Comparison of ENCODE assay signal across 25 cellular contexts in genomic region chr4:61762722-61763627, GRCh38.
"Had no signal": no experiment of that assay in that cellular context is flagged by ENCODE, and none has a peak within 500 bp of the region (broad histone marks: within the 10 kb centered on the region; RNA-seq: fewer than 3 reads in every experiment).

No MANE protein-coding gene starts in this region.

- H3K27ac ChIP-seq: dorsolateral prefrontal cortex, epithelial cell of prostate, gastroesophageal sphincter, heart right ventricle, lower lobe of right lung, prostate gland, sigmoid colon, stomach, testis, tibial artery had no signal

- H3K4me3 ChIP-seq: dorsolateral prefrontal cortex, gastroesophageal sphincter, heart right ventricle, lower lobe of right lung, prostate gland, sigmoid colon, stomach, testis, tibial artery had no signal

- H3K36me3 ChIP-seq: gastroesophageal sphincter, heart right ventricle, lower lobe of right lung, prostate gland, sigmoid colon, stomach had no signal

- H3K4me1 Mint-ChIP-seq: naive thymus-derived CD8-positive, alpha-beta T cell; stimulated activated effector memory CD8-positive, alpha-beta T cell treated with anti-CD3 and anti-CD28 coated beads, Interleukin-12 subunit alpha, Interleukin-12 subunit beta, amount 100 ng/mL, for 72 hours had no signal

- H3K27me3 Mint-ChIP-seq: naive thymus-derived CD8-positive, alpha-beta T cell; type B pancreatic cell had no signal

- H3K4me1 ChIP-seq: gastroesophageal sphincter, heart right ventricle, lower lobe of right lung, prostate gland, sigmoid colon, stomach, testis, tibial artery had no signal

- H3K27ac Mint-ChIP-seq: naive thymus-derived CD8-positive, alpha-beta T cell; nephron progenitor cell; stimulated activated effector memory CD8-positive, alpha-beta T cell treated with anti-CD3 and anti-CD28 coated beads, Interleukin-12 subunit alpha, Interleukin-12 subunit beta, amount 100 ng/mL, for 72 hours; type B pancreatic cell had no signal

- ATAC-seq: esophagus mucosa; gastroesophageal sphincter; heart right ventricle; left ventricle myocardium superior; lower lobe of right lung; naive thymus-derived CD8-positive, alpha-beta T cell; right cardiac atrium; stimulated activated effector memory CD8-positive, alpha-beta T cell treated with anti-CD3 and anti-CD28 coated beads, Interleukin-12 subunit alpha, Interleukin-12 subunit beta, amount 100 ng/mL, for 72 hours had no signal

- H3K36me3 Mint-ChIP-seq: naive thymus-derived CD8-positive, alpha-beta T cell; stimulated activated effector memory CD8-positive, alpha-beta T cell treated with anti-CD3 and anti-CD28 coated beads, Interleukin-12 subunit alpha, Interleukin-12 subunit beta, amount 100 ng/mL, for 72 hours had no signal

- H3K27me3 ChIP-seq: dorsolateral prefrontal cortex, gastroesophageal sphincter, heart right ventricle, sigmoid colon, stomach, testis, tibial artery had no signal

- FAIRE-seq: keratinocyte had no signal

- H3K9me3 ChIP-seq: prostate gland, testis had no signal

- DNase-seq: dorsolateral prefrontal cortex; effector CD4-positive, alpha-beta T cell; foreskin fibroblast; heart right ventricle; hippocampal formation; left ventricle myocardium superior; lower lobe of right lung; naive thymus-derived CD8-positive, alpha-beta T cell; nephron progenitor cell; nucleus accumbens; right cardiac atrium; sigmoid colon; stimulated activated CD4-positive, alpha-beta T cell treated with anti-CD3 and anti-CD28 coated beads, Interleukin-2, amount 100 ng/mL, for 24 hours; stimulated activated CD4-positive, alpha-beta T cell treated with anti-CD3 and anti-CD28 coated beads, Interleukin-4, amount 100 ng/mL, for 24 hours; stimulated activated naive CD4-positive, alpha-beta T cell treated with Interleukin-2 at 50 U/mL for 16 hours; stomach; testis; tibial artery had no signal

- H3K4me3 Mint-ChIP-seq: naive thymus-derived CD8-positive, alpha-beta T cell; nephron progenitor cell; stimulated activated effector memory CD8-positive, alpha-beta T cell treated with anti-CD3 and anti-CD28 coated beads, Interleukin-12 subunit alpha, Interleukin-12 subunit beta, amount 100 ng/mL, for 72 hours; type B pancreatic cell had no signal
